In genomic region chr6:28807682-28808280, GRCh38 we compare ENCODE assay signal across 8 cellular contexts.
DNase-seq lines count a peak whose midpoint lies in the region; ATAC-seq and TF ChIP-seq lines count a peak whose summit lies in the region.

No MANE protein-coding gene starts in this region.

- POLR2A ChIA-PET in A673 (lab: Charles Lee; ENCODE audit: low non-redundant PET) = no interaction called here
- POLR2A ChIA-PET in PC-3 (lab: Charles Lee; ENCODE audit: unreplicated experiment) = no interaction called here

- no peaks in the 10 kb centered on the region for H3K79me2 ChIP-seq in PC-3 (ENCODE audit: low read length)

- DNase-seq in A673 (ENCODE audit: low spot score) = peak; percentile 88
- peak; percentile 35 for DNase-seq in H7
- DNase-seq in PC-3 = peak; percentile 75
- peak; percentile 30 to 68 for DNase-seq in stimulated activated CD4-positive, alpha-beta T cell treated with anti-CD3 and anti-CD28 coated beads, Interleukin-2, amount 100 ng/mL, for 24 hours
- DNase-seq in midbrain (lab: John Stamatoyannopoulos, UW) = no peak
- no peak for DNase-seq in cardiac septum (ENCODE audit: low spot score)
- no peak for DNase-seq in T-helper 9 cell

- H4K20me1 ChIP-seq in PC-3 (ENCODE audit: low read length) = no peaks in the 10 kb centered on the region

- H3K36me3 ChIP-seq in A673 (ENCODE audit: insufficient read depth, low read length, poor library complexity, severe bottlenecking) (no peaks in the 10 kb centered on the region), H7 (replicated peaks; ENCODE audit: control insufficient read depth, insufficient read depth, low read length) (no peaks in the 10 kb centered on the region), PC-3 (ENCODE audit: low read depth, low read length) (no peaks in the 10 kb centered on the region), ectodermal cell (ENCODE audit: control insufficient read depth, insufficient read depth, low read length) (no peaks in the 10 kb centered on the region)

- H3K4me1 ChIP-seq in A673 (ENCODE audit: insufficient read depth, low read length, poor library complexity, severe bottlenecking) = peaks cover 14% of the 10 kb centered on the region
- peaks cover 4% of the 10 kb centered on the region; the same call in 1 of the 2 replicates for H3K4me1 ChIP-seq in PC-3 (ENCODE audit: insufficient read depth, low read length)
- H3K4me1 ChIP-seq in ectodermal cell (ENCODE audit: control insufficient read depth, insufficient read depth, low read length) = no peaks in the 10 kb centered on the region

- no peak overlapping the region for H2AFZ ChIP-seq in PC-3 (ENCODE audit: low read length)

- TF ChIP-seq CTCF in A673 (conservative IDR thresholded peaks at IDR 0.05; ENCODE audit: low read depth, low read length) = no peak
- no peak for TF ChIP-seq CTCF in PC-3 (conservative IDR thresholded peaks at IDR 0.05; ENCODE audit: low read depth, low read length)

- H3K27ac ChIP-seq in A673 (ENCODE audit: low read depth, low read length, poor library complexity, severe bottlenecking) = no peak overlapping the region
- no peak overlapping the region for H3K27ac ChIP-seq in PC-3 (ENCODE audit: low read length)
- H3K27ac ChIP-seq in ectodermal cell (ENCODE audit: insufficient read depth, low read depth, low read length, poor library complexity, severe bottlenecking) = no peak overlapping the region

- BruUV-seq in A673 (replicated peaks; lab: Mats Ljungman, UMichigan) (no TSS peak), PC-3 (replicated peaks; lab: Mats Ljungman, UMichigan) (no TSS peak)

- no peaks in the 10 kb centered on the region for H3K27me3 ChIP-seq in A673 (replicated peaks; ENCODE audit: insufficient read depth, low read depth, low read length, poor library complexity)
- H3K27me3 ChIP-seq in H7 (ENCODE audit: control insufficient read depth, insufficient read depth, low read length) = peaks cover 82% of the 10 kb centered on the region
- peaks cover 19% of the 10 kb centered on the region; the same call in 1 of the 2 replicates for H3K27me3 ChIP-seq in PC-3 (ENCODE audit: low read length)
- peaks cover 87% of the 10 kb centered on the region for H3K27me3 ChIP-seq in ectodermal cell (ENCODE audit: control insufficient read depth, insufficient read depth, low read length, poor library complexity, severe bottlenecking)

- CTCF ChIA-PET in A673 (lab: Charles Lee) = no interaction called here
- CTCF ChIA-PET in PC-3 (lab: Charles Lee) = no interaction called here

- no peak; the same call in 1 of the 2 replicates for ATAC-seq in PC-3

- peak overlapping the region; percentile 35; the same call in 1 of the 2 replicates for H3K4me2 ChIP-seq in PC-3 (ENCODE audit: low read length)

- H3K4me3 ChIP-seq in A673 (ENCODE audit: low read depth, low read length, poor library complexity, severe bottlenecking) = peak overlapping the region; percentile 55
- peak overlapping the region; percentile 23 for H3K4me3 ChIP-seq in H7 (ENCODE audit: insufficient read depth, low read depth, low read length)
- H3K4me3 ChIP-seq in PC-3 (ENCODE audit: low read length) = no peak overlapping the region
- peak overlapping the region; percentile 40 for H3K4me3 ChIP-seq in ectodermal cell (ENCODE audit: insufficient read depth, low read depth, low read length)

- H3F3A ChIP-seq in PC-3 (ENCODE audit: low read length, unreplicated experiment) = no peaks in the 10 kb centered on the region

- no peaks in the 10 kb centered on the region for H3K9me3 ChIP-seq in A673 (ENCODE audit: low read depth, low read length, poor library complexity, severe bottlenecking)
- no peaks in the 10 kb centered on the region for H3K9me3 ChIP-seq in PC-3 (ENCODE audit: low read length)
- no peaks in the 10 kb centered on the region for H3K9me3 ChIP-seq in ectodermal cell (ENCODE audit: control insufficient read depth, low read length)

- intact Hi-C loops in A673 (cut with micrococcal nuclease; ENCODE audit: unreplicated experiment) (loop anchor here (5.0 kb wide), 1 partner anchor 135 kb away; no protein-coding TSS in a partner anchor), PC-3 (cut with micrococcal nuclease) (no loop called here), cardiac septum (cut with DNase I) (no loop called here)

- 10 to 11% methylated on average over 11 to 12 of the region's 12 CpGs for WGBS in ectodermal cell, 2 experiments

- H3K9ac ChIP-seq in PC-3 (ENCODE audit: low read length) = no peak overlapping the region

- H3K9me2 ChIP-seq in PC-3 (replicated peaks; ENCODE audit: low read length) = no peaks in the 10 kb centered on the region

Comparison
In these comparisons a context has a peak if more than half of its experiments do, and no peak if none do; other contexts are left out.
1. DNase-seq: peak in A673 (single experiment), H7 (single experiment), PC-3 (single experiment) and stimulated activated CD4-positive, alpha-beta T cell treated with anti-CD3 and anti-CD28 coated beads, Interleukin-2, amount 100 ng/mL, for 24 hours (2 of 2); none in midbrain (single experiment), cardiac septum (single experiment) and T-helper 9 cell (single experiment).